ENCODE assay signal across 19 cellular contexts in genomic region chr3:94647131-94647530, GRCh38.
"Had no signal": no experiment of that assay in that cellular context is flagged by ENCODE, and none has a peak within 500 bp of the region (broad histone marks: within the 10 kb centered on the region; RNA-seq: fewer than 3 reads in every experiment).

No MANE protein-coding gene starts in this region.

- H3K4me1 ChIP-seq: left ventricle myocardium inferior, neural progenitor cell, testis had no signal

- H3K4me1 Mint-ChIP-seq: neural progenitor cell; stimulated activated naive CD8-positive, alpha-beta T cell treated with anti-CD3 and anti-CD28 coated beads, Interleukin-15, amount 100 ng/mL, for 72 hours; T-cell had no signal

- DNase-seq: activated CD4-positive, alpha-beta memory T cell treated with anti-CD3 and anti-CD28 coated beads for 36 hours; activated CD4-positive, alpha-beta T cell treated with anti-CD3 and anti-CD28 coated beads for 1 hour; activated effector memory CD4-positive, alpha-beta T cell treated with anti-CD3 and anti-CD28 coated beads, Interleukin-2, amount 50 U/mL, for 16 hours; activated T-cell treated with anti-CD3 and anti-CD28 coated beads, Interleukin-2, amount 50 U/mL, for 4 hours; caudate nucleus; effector CD8-positive, alpha-beta T cell; head of caudate nucleus; left ventricle myocardium inferior; mesenchymal stem cell; pancreas; stimulated activated CD4-positive, alpha-beta T cell treated with anti-CD3 and anti-CD28 coated beads, Interleukin-15, amount 100 ng/mL, for 24 hours; stimulated activated CD4-positive, alpha-beta T cell treated with anti-CD3 and anti-CD28 coated beads, Interleukin-4, amount 100 ng/mL, for 4 hours; stimulated activated naive CD8-positive, alpha-beta T cell treated with anti-CD3 and anti-CD28 coated beads, Interleukin-15, amount 100 ng/mL, for 72 hours; T-cell; T1000; testis had no signal

- ATAC-seq: activated naive CD4-positive, alpha-beta T cell treated with anti-CD3 and anti-CD28 coated beads, Interleukin-2, amount 50 U/mL, for 72 hours; activated T-cell treated with anti-CD3 and anti-CD28 coated beads, Interleukin-2, amount 50 U/mL, for 4 hours; pancreas; stimulated activated naive CD8-positive, alpha-beta T cell treated with anti-CD3 and anti-CD28 coated beads, Interleukin-15, amount 100 ng/mL, for 72 hours; T-cell had no signal

- H3K36me3 Mint-ChIP-seq: activated CD4-positive, alpha-beta memory T cell treated with anti-CD3 and anti-CD28 coated beads for 36 hours; neural progenitor cell; T-cell had no signal

- H3K9me3 Mint-ChIP-seq: activated CD4-positive, alpha-beta memory T cell treated with anti-CD3 and anti-CD28 coated beads for 36 hours had no signal

- H3K9me3 ChIP-seq: left ventricle myocardium inferior, pancreas, testis had no signal

- H3K4me3 ChIP-seq: coronary artery, left ventricle myocardium inferior, neural progenitor cell, pancreas, testis had no signal

- H3K27ac ChIP-seq: coronary artery, left ventricle myocardium inferior, neural progenitor cell, testis had no signal

- H3K27ac Mint-ChIP-seq: activated CD4-positive, alpha-beta memory T cell treated with anti-CD3 and anti-CD28 coated beads for 36 hours; activated naive CD4-positive, alpha-beta T cell treated with anti-CD3 and anti-CD28 coated beads, Interleukin-2, amount 50 U/mL, for 72 hours; neural progenitor cell; stimulated activated naive CD8-positive, alpha-beta T cell treated with anti-CD3 and anti-CD28 coated beads, Interleukin-15, amount 100 ng/mL, for 72 hours; T-cell had no signal

- H3K4me3 Mint-ChIP-seq: activated CD4-positive, alpha-beta memory T cell treated with anti-CD3 and anti-CD28 coated beads for 36 hours; activated T-cell treated with anti-CD3 and anti-CD28 coated beads, Interleukin-2, amount 50 U/mL, for 4 hours; neural progenitor cell; stimulated activated naive CD8-positive, alpha-beta T cell treated with anti-CD3 and anti-CD28 coated beads, Interleukin-15, amount 100 ng/mL, for 72 hours; T-cell had no signal

- H3K27me3 Mint-ChIP-seq: activated CD4-positive, alpha-beta memory T cell treated with anti-CD3 and anti-CD28 coated beads for 36 hours; stimulated activated naive CD8-positive, alpha-beta T cell treated with anti-CD3 and anti-CD28 coated beads, Interleukin-15, amount 100 ng/mL, for 72 hours; T-cell had no signal

- H3K27me3 ChIP-seq: neural progenitor cell, pancreas, testis had no signal

- H3K36me3 ChIP-seq: left ventricle myocardium inferior, neural progenitor cell, pancreas had no signal

- H2AFZ ChIP-seq: neural progenitor cell had no signal

- H3K4me2 ChIP-seq: neural progenitor cell had no signal
